In the genomic region with DNA sequence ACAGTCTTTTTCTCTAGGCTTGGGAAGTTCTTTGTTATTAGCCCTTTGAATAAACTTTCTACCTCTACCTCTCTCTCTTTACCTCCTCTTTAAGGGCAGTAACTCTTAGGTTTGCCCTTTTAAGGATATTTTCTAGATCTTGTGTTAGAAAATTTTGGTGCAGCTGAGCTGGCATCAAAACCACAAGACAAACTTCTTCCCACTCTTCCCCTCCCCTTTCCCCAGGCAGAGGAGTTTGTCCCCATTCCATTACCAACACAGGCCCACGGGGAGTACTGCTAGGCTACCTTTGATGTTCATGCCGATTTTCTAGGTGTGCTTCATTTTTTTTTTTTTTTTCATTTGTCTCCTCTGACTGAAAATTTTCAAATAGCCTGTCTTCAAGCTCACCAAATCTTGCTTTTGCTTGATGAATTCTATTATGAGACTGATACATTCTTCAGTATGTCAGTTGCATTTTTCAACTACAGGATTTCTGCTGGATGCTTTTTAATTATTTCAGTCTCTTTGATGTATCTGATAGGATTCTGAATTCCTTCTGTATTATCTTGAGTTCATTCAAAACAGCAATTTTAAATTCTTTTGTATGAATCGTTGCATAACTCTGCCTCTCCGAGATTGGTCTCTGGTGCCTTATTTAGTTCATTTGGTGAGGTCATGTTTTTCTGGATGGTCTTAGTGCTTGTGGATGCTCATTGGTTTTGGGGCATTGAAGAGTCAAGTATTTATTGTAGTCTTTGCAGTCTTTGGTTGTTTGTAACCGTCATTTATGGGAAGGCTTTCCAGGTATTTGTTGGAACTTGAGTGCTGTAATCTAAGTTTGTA, we compare ENCODE assay signal across 1 cellular context.
TF ChIP-seq lines count a peak whose summit lies in the region.

No MANE protein-coding gene starts in this region.

TF ChIP-seq in IMR-90, 13 proteins besides CTCF, POLR2A, EP300 and RAD21:
- TF ChIP-seq NFE2L2 (IDR thresholded peaks at IDR 0.05; ENCODE audit: low read depth, low read length) (no peak), CEBPB (IDR thresholded peaks at IDR 0.05; ENCODE audit: low read depth, low read length) (no peak), RFX5 (IDR thresholded peaks at IDR 0.05; ENCODE audit: low read depth, low read length) (no peak), FOS (IDR thresholded peaks at IDR 0.05; ENCODE audit: low read depth, low read length) (no peak), SMC3 (IDR thresholded peaks at IDR 0.05; ENCODE audit: low read depth, low read length) (no peak), MAFK (IDR thresholded peaks at IDR 0.05; ENCODE audit: low read depth, low read length) (no peak), MXI1 (IDR thresholded peaks at IDR 0.05; ENCODE audit: borderline replicate concordance, low read depth, low read length) (no peak), BHLHE40 (IDR thresholded peaks at IDR 0.05; ENCODE audit: low read depth, low read length) (no peak), CHD1 (IDR thresholded peaks at IDR 0.05; ENCODE audit: low read depth, low read length) (no peak), RCOR1 (IDR thresholded peaks at IDR 0.05; ENCODE audit: insufficient replicate concordance, low read length) (no peak), MAZ (IDR thresholded peaks at IDR 0.05; ENCODE audit: borderline replicate concordance, low read depth, low read length) (no peak)
- TF ChIP-seq, protein P1, sequence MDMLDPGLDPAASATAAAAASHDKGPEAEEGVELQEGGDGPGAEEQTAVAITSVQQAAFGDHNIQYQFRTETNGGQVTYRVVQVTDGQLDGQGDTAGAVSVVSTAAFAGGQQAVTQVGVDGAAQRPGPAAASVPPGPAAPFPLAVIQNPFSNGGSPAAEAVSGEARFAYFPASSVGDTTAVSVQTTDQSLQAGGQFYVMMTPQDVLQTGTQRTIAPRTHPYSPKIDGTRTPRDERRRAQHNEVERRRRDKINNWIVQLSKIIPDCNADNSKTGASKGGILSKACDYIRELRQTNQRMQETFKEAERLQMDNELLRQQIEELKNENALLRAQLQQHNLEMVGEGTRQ (IDR thresholded peaks at IDR 0.05; ENCODE audit: low read depth, low read length), result no peak
- TF ChIP-seq, protein P2, sequence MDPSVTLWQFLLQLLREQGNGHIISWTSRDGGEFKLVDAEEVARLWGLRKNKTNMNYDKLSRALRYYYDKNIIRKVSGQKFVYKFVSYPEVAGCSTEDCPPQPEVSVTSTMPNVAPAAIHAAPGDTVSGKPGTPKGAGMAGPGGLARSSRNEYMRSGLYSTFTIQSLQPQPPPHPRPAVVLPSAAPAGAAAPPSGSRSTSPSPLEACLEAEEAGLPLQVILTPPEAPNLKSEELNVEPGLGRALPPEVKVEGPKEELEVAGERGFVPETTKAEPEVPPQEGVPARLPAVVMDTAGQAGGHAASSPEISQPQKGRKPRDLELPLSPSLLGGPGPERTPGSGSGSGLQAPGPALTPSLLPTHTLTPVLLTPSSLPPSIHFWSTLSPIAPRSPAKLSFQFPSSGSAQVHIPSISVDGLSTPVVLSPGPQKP (IDR thresholded peaks at IDR 0.05; ENCODE audit: borderline replicate concordance, low read depth, low read length), result no peak
